ENCODE assay signal across 1 cellular context in genomic region chr18:56851774-56852173, GRCh38.
TF ChIP-seq lines count a peak whose summit lies in the region.

No MANE protein-coding gene starts in this region.

TF ChIP-seq in GM23338, 12 proteins besides CTCF, POLR2A, EP300 and RAD21 (continued from another document):
- TF ChIP-seq POLR2AphosphoS5 (IDR thresholded peaks at IDR 0.05; ENCODE audit: low read depth), result no peak
- no peak for TF ChIP-seq NANOG (IDR thresholded peaks at IDR 0.05; ENCODE audit: borderline replicate concordance)
- no peak for TF ChIP-seq REST (IDR thresholded peaks at IDR 0.05; ENCODE audit: unreplicated experiment)
- no peak for TF ChIP-seq EZH2 (IDR thresholded peaks at IDR 0.05; ENCODE audit: low read depth, unreplicated experiment)
- no peak for TF ChIP-seq ZNF331 (CRISPR knock-in tag; IDR thresholded peaks at IDR 0.05; ENCODE audit: low read depth)
- no peak for TF ChIP-seq STAT1 (IDR thresholded peaks at IDR 0.05; ENCODE audit: unreplicated experiment)
- TF ChIP-seq ZNF114 (CRISPR knock-in tag; IDR thresholded peaks at IDR 0.05), result no peak
- TF ChIP-seq EZH2phosphoT487 (IDR thresholded peaks at IDR 0.05; ENCODE audit: unreplicated experiment), result no peak
